15 cellular contexts compared by ENCODE assay signal in the genomic region with DNA sequence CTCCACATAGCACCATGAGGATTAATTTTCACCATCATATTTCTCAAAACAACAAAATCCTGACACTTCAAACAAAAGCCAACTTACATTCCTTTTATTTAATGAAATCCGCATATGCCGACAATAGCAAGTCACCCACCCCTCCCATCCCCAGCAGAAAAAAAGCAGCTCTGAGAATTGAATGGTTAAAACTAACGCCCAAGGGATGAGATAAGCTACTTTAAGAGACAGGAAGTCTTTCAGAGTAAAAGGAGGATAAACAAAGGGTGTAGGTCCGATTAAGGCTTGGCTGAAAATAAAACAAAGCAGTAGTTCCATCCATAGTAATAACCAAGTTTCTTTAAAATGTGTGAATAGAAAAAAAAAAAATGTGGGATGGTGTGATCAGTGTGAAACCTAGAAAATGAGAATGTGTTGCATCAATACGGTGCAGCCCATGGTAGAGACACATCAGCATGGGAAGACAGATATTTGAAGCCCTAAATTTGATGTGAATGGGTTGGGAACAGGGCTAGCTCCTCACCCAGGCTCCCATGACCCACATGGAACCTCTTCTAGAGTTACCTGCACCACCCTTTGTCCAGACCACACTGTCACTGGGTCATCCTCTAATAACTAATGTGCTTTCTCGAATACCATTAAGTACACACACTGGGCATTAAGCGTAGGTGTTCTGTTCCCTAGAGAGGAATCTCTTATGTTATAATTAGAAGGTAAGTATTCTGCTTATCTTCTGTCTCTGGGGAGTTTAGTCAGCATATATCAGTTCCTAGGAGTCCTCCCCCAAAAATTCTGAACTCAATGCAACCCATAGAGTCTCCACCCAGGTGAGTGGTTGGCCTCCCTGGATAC. TPM values are rescaled to one million over a fixed set of nuclear protein-coding genes. Genes with fewer than 3 reads are reported as not detected.
DNase-seq lines count a peak whose midpoint lies in the region; ATAC-seq, FAIRE-seq and TF ChIP-seq lines count a peak whose summit lies in the region.
"Had no signal": no experiment of that assay in that cellular context is flagged by ENCODE, and none has a peak within 500 bp of the region (broad histone marks: within the 10 kb centered on the region; RNA-seq: fewer than 3 reads in every experiment).

No MANE protein-coding gene starts in this region.

- peaks cover 5% of the 10 kb centered on the region for H3K4me1 Mint-ChIP-seq in neural progenitor cell

- no peaks in the 10 kb centered on the region for H3F3A ChIP-seq in neural progenitor cell (ENCODE audit: low read depth)

- peak; percentile 8 for ATAC-seq in GM19043 (IDR thresholded peaks at IDR 0.05; ENCODE audit: low read depth, unreplicated experiment)
- ATAC-seq: CD8-positive, alpha-beta T cell had no signal

- no peak overlapping the region for H3K14ac ChIP-seq in H1 (ENCODE audit: insufficient read length)

- H3K36me3 Mint-ChIP-seq in neural progenitor cell = peaks cover 6% of the 10 kb centered on the region
- H3K36me3 Mint-ChIP-seq: CD8-positive, alpha-beta T cell had no signal

- TF ChIP-seq RAD21 in H1 (IDR thresholded peaks at IDR 0.05 in 1 of 2, conservative IDR thresholded peaks at IDR 0.05 in 1 of 2; ENCODE audit: low read depth in 2 of 2, low read length in 2 of 2) = peak in 1 of 2 experiments; percentile 10; a peak in 1 of 4 replicates

- H3K27me3 ChIP-seq in H1 (replicated peaks in 1 of 4; ENCODE audit: control insufficient read depth in 3 of 4, extremely low read depth in 1 of 4, insufficient read depth in 3 of 4, low read length in 3 of 4) (no peaks in the 10 kb centered on the region), neural progenitor cell (no peaks in the 10 kb centered on the region)
- H3K27me3 ChIP-seq: esophagus muscularis mucosa, right lobe of liver, tibial artery had no signal

- no peaks in the 10 kb centered on the region for H3K79me2 ChIP-seq in H1 (ENCODE audit: control insufficient read depth in 1 of 2, insufficient read depth in 2 of 2, low read length in 2 of 2)
- H3K79me2 ChIP-seq in neural progenitor cell (ENCODE audit: low read depth) = no peaks in the 10 kb centered on the region

- no peak overlapping the region for H3K23ac ChIP-seq in H1 (ENCODE audit: insufficient read length)

- no peak overlapping the region for H3K4ac ChIP-seq in H1 (replicated peaks; ENCODE audit: insufficient read length, low read depth, low read length)

- peaks cover 4% of the 10 kb centered on the region for H3K27me3 Mint-ChIP-seq in neural progenitor cell (ENCODE audit: insufficient read depth, low read depth)

- H3K23me2 ChIP-seq in H1 (ENCODE audit: low read depth, low read length) = no peaks in the 10 kb centered on the region

- H2AFZ ChIP-seq in H1 (ENCODE audit: low read length) (no peak overlapping the region), neural progenitor cell (replicated peaks) (no peak overlapping the region)

- POLR2A ChIA-PET in H1 (lab: Charles Lee; ENCODE audit: partially characterized antibody) = no interaction called here

- H3K4me2 ChIP-seq in H1 (ENCODE audit: insufficient read depth in 1 of 2, low read depth in 2 of 2, low read length in 2 of 2) (no peak overlapping the region), neural progenitor cell (peak overlapping the region; percentile 53)

- H4K91ac ChIP-seq in H1 (replicated peaks; ENCODE audit: insufficient read length, low read length) = peak overlapping the region; percentile 20

- no peaks in the 10 kb centered on the region for H3K79me1 ChIP-seq in H1 (ENCODE audit: low read depth, low read length)

- no peak overlapping the region for H3K27ac Mint-ChIP-seq in neural progenitor cell
- H3K27ac Mint-ChIP-seq: activated T-cell treated with anti-CD3 and anti-CD28 coated beads, Interleukin-2, amount 50 U/mL, for 72 hours; CD8-positive, alpha-beta T cell had no signal

- H2BK5ac ChIP-seq in H1 (ENCODE audit: low read depth, low read length) = peak overlapping the region; percentile 40; the same call in 1 of the 2 replicates

- H4K20me1 ChIP-seq in H1 (replicated peaks in 1 of 2; ENCODE audit: control insufficient read depth in 1 of 2, insufficient read depth in 2 of 2, low read length in 2 of 2) (no peaks in the 10 kb centered on the region), neural progenitor cell (ENCODE audit: low read depth) (no peaks in the 10 kb centered on the region)

- H3K4me3 Mint-ChIP-seq in neural progenitor cell = no peak overlapping the region
- H3K4me3 Mint-ChIP-seq: activated T-cell treated with anti-CD3 and anti-CD28 coated beads, Interleukin-2, amount 50 U/mL, for 72 hours; CD8-positive, alpha-beta T cell had no signal

- DNase-seq in NCI-H69 (lab: John Stamatoyannopoulos, UW) (peak; percentile 17), H1 (ENCODE audit: low read depth in 1 of 2, low spot score in 2 of 2) (no peak), neural progenitor cell (ENCODE audit: low spot score) (peak; percentile 53), NCI-H1436 (lab: John Stamatoyannopoulos, UW) (no peak), NCI-H345 treated with DMSO at 0.1 percent for 48 hours (lab: John Stamatoyannopoulos, UW; ENCODE audit: unreplicated experiment) (no peak)
- DNase-seq in activated effector memory CD4-positive, alpha-beta T cell treated with Interleukin-2 at 50 U/mL for 16 hours = no peak
- DNase-seq: caudate nucleus; CD8-positive, alpha-beta T cell; NCI-H1092; NCI-H524; right lobe of liver; tibial artery had no signal

- H2BK120ac ChIP-seq in H1 (replicated peaks; ENCODE audit: low read depth, low read length) = no peak overlapping the region

- no peak overlapping the region for H4K5ac ChIP-seq in H1 (ENCODE audit: insufficient read length, low read depth, low read length)

- WGBS in H1 (ENCODE audit: extremely low coverage in 1 of 2, insufficient coverage in 1 of 2, insufficient read length in 1 of 2, insufficient replicate concordance in 2 of 2, low coverage in 1 of 2, low lambda C conversion rate in 2 of 2, missing lambda C conversion rate in 1 of 2), 2 experiments = 73 to 100% methylated on average over 1 to 7 of the region's 7 CpGs

- H4K8ac ChIP-seq in H1 (ENCODE audit: extremely low read depth, insufficient read depth, low read length) = no peak overlapping the region

- H3K18ac ChIP-seq in H1 (ENCODE audit: extremely low read depth, low read length) = no peak overlapping the region

- no peak overlapping the region for H3K4me3 ChIP-seq in H1 (ENCODE audit: extremely low read depth in 1 of 4, insufficient read depth in 2 of 4, low read depth in 3 of 4, low read length in 4 of 4)
- peak overlapping the region; percentile 4 for H3K4me3 ChIP-seq in neural progenitor cell
- H3K4me3 ChIP-seq: esophagus muscularis mucosa, right lobe of liver, tibial artery had no signal

- no peak overlapping the region for H2BK20ac ChIP-seq in H1 (ENCODE audit: low read length)

- TF ChIP-seq POLR2A in H1 (IDR thresholded peaks at IDR 0.05; ENCODE audit: control extremely low read depth in 1 of 2, low read depth in 2 of 2, low read length in 2 of 2) = no peak

- H3K27ac ChIP-seq in H1 (ENCODE audit: low read depth, low read length) = no peak overlapping the region
- H3K27ac ChIP-seq in neural progenitor cell = no peak overlapping the region
- H3K27ac ChIP-seq: right lobe of liver, tibial artery had no signal

- H3K9ac ChIP-seq in H1 (replicated peaks in 1 of 4; ENCODE audit: extremely low read depth in 1 of 4, low read depth in 3 of 4, low read length in 3 of 4) = no peak overlapping the region
- no peak overlapping the region for H3K9ac ChIP-seq in neural progenitor cell

- H2AK5ac ChIP-seq in H1 (ENCODE audit: low read depth, low read length) = 0 out of 2 replicates have a peak overlapping the region, but pooled peaks have one; percentile 75

- TF ChIP-seq CTCF in H1 (IDR thresholded peaks at IDR 0.05; ENCODE audit: control extremely low read depth in 1 of 3, insufficient read depth in 1 of 3, low read depth in 1 of 3, low read length in 3 of 3) (no peak), neural progenitor cell (IDR thresholded peaks at IDR 0.05) (no peak)

- CTCF ChIA-PET in H1 (lab: Charles Lee; ENCODE audit: partially characterized antibody) = interaction anchor here (1.0 to 2.5 kb wide), 9 partner anchors 10 to 111 kb away, joined by 3 to 13 read pairs (median 5); no protein-coding TSS in a partner anchor

- H3K9me3 ChIP-seq in H1 (ENCODE audit: insufficient read depth in 2 of 2, low read depth in 1 of 2, low read length in 1 of 2) (no peaks in the 10 kb centered on the region), neural progenitor cell (ENCODE audit: low read depth) (no peaks in the 10 kb centered on the region)
- H3K9me3 ChIP-seq: esophagus muscularis mucosa, right lobe of liver, tibial artery had no signal

- no peak overlapping the region for H3K56ac ChIP-seq in H1 (replicated peaks; ENCODE audit: insufficient read length, low read depth, low read length)

- no peak for TF ChIP-seq EP300 in H1 (IDR thresholded peaks at IDR 0.05; ENCODE audit: borderline replicate concordance in 1 of 2, low read depth in 2 of 2, low read length in 2 of 2)

- no peak for FAIRE-seq in H1 (lab: Jason Lieb, UNC)

- H3K4me1 ChIP-seq in H1 (replicated peaks in 1 of 4; ENCODE audit: control insufficient read depth in 3 of 4, insufficient read depth in 4 of 4, low read length in 3 of 4) = peaks cover 0 to 7% (median 4%) of the 10 kb centered on the region in 4 experiments; a peak in 2 of 7 replicates
- H3K4me1 ChIP-seq in neural progenitor cell = peaks cover 29% of the 10 kb centered on the region

- peak overlapping the region; percentile 78; the same call in 1 of the 2 replicates for H2BK12ac ChIP-seq in H1 (ENCODE audit: low read depth, low read length)

- H2BK15ac ChIP-seq in H1 (ENCODE audit: low read length) = no peak overlapping the region

- no peaks in the 10 kb centered on the region for H3K36me3 ChIP-seq in H1 (ENCODE audit: control insufficient read depth in 2 of 4, insufficient read depth in 4 of 4, low read length in 3 of 4)
- no peaks in the 10 kb centered on the region for H3K36me3 ChIP-seq in neural progenitor cell
- H3K36me3 ChIP-seq: right lobe of liver had no signal

- peaks cover 2% of the 10 kb centered on the region for H3K9me3 Mint-ChIP-seq in neural progenitor cell
- H3K9me3 Mint-ChIP-seq: CD8-positive, alpha-beta T cell had no signal

RNA-seq across cellular contexts. Expression of a gene that starts 31.7 kb away (rescaled TPM):
- total RNA-seq in H1 (2021; fragmentation: NEBNext Ultra II Directional; extraction: Animal tissue kit (Norgen Biotek cat#: 25700)) = 351 and 359 TPM in 2 replicates
- polyA plus RNA-seq in H1 (2011; rRNA removed) = 60.2 and 149 TPM in 2 replicates
- 163 TPM for polyA plus RNA-seq in H1 (2011; cell fraction: cytosol; rRNA removed)
- polyA plus RNA-seq in H1 (2011; cell fraction: nucleus; rRNA removed) = 147 TPM
- 416 to 484 TPM (median 426 TPM) in 4 replicates for polyA plus RNA-seq in H1 (2012, experiment 1 of 2)
- polyA plus RNA-seq in H1 (2012, experiment 2 of 2) = 40.5 TPM
- polyA plus RNA-seq in H1 (2013, experiment 1 of 2) = 576 TPM
- 647 TPM for polyA plus RNA-seq in H1 (2013, experiment 2 of 2)
- 86.2 and 119 TPM in 2 replicates for polyA minus RNA-seq in H1 (2011; rRNA and poly(A)+ RNA removed)
- 237 TPM for polyA minus RNA-seq in H1 (2011; cell fraction: cytosol; rRNA and poly(A)+ RNA removed)
- 103 TPM for polyA minus RNA-seq in H1 (2011; cell fraction: nucleus; rRNA and poly(A)+ RNA removed)
- 149 and 414 TPM in 2 replicates for total RNA-seq in neural progenitor cell (ENCODE audit: low replicate concordance)

RNA-seq across cellular contexts. Expression of a gene that starts 47.8 kb away (rescaled TPM):
- total RNA-seq in H1 (2021; fragmentation: NEBNext Ultra II Directional; extraction: Animal tissue kit (Norgen Biotek cat#: 25700)) = 6.1 and 6.9 TPM in 2 replicates
- polyA plus RNA-seq in H1 (2011; rRNA removed) = 12.6 and 16.5 TPM in 2 replicates
- 8.0 TPM for polyA plus RNA-seq in H1 (2011; cell fraction: cytosol; rRNA removed)
- 21.3 TPM for polyA plus RNA-seq in H1 (2011; cell fraction: nucleus; rRNA removed)
- polyA plus RNA-seq in H1 (2012, experiment 1 of 2) = 11.0 to 14.0 TPM (median 12.3 TPM) in 4 replicates
- polyA plus RNA-seq in H1 (2012, experiment 2 of 2) = 3.3 TPM
- polyA plus RNA-seq in H1 (2013, experiment 1 of 2) = 10.4 TPM
- 8.2 TPM for polyA plus RNA-seq in H1 (2013, experiment 2 of 2)
- polyA minus RNA-seq in H1 (2011; rRNA and poly(A)+ RNA removed) = 15.1 and 18.4 TPM in 2 replicates
- polyA minus RNA-seq in H1 (2011; cell fraction: cytosol; rRNA and poly(A)+ RNA removed) = 6.9 TPM
- polyA minus RNA-seq in H1 (2011; cell fraction: nucleus; rRNA and poly(A)+ RNA removed) = 12.1 TPM
- 22.0 and 24.7 TPM in 2 replicates for total RNA-seq in neural progenitor cell (ENCODE audit: low replicate concordance)
- total RNA-seq: CD8-positive, alpha-beta T cell had no signal

Comparison
In these comparisons a context has a peak if more than half of its experiments do, and no peak if none do; other contexts are left out.
1. DNase-seq: peak in NCI-H69 (single experiment) and neural progenitor cell (single experiment); none in H1 (0 of 2), NCI-H1436 (single experiment), activated effector memory CD4-positive, alpha-beta T cell treated with Interleukin-2 at 50 U/mL for 16 hours (single experiment) and NCI-H345 treated with DMSO at 0.1 percent for 48 hours (single experiment).